Comparison of ENCODE assay signal across 23 cellular contexts in genomic region chr12:22160396-22161003, GRCh38.
DNase-seq lines count a peak whose midpoint lies in the region; ATAC-seq lines count a peak whose summit lies in the region.
"Had no signal": no experiment of that assay in that cellular context is flagged by ENCODE, and none has a peak within 500 bp of the region (broad histone marks: within the 10 kb centered on the region; RNA-seq: fewer than 3 reads in every experiment).

No MANE protein-coding gene starts in this region.

- no peaks in the 10 kb centered on the region for H3K9me2 ChIP-seq in Karpas-422 (replicated peaks; ENCODE audit: insufficient read depth, low read length)

- peaks cover 34% of the 10 kb centered on the region for H3K4me1 ChIP-seq in Karpas-422 (ENCODE audit: low read length)
- H3K4me1 ChIP-seq: gastrocnemius medialis, right atrium auricular region, tibial nerve had no signal

- H2AFZ ChIP-seq in Karpas-422 (ENCODE audit: low read length), result peak overlapping the region; percentile 71; the same call in 1 of the 2 replicates
- H2AFZ ChIP-seq: GM23338 had no signal

- no peak overlapping the region for H3K4me3 Mint-ChIP-seq in activated CD4-positive, alpha-beta T cell treated with anti-CD3 and anti-CD28 coated beads, Interleukin-2, amount 10 ng/mL, durations not matched to agents 7 days and 5 days
- H3K4me3 Mint-ChIP-seq in activated CD4-positive, alpha-beta memory T cell treated with anti-CD3 and anti-CD28 coated beads, Interleukin-2, amount 10 ng/mL, durations not matched to agents 7 days and 5 days, result no peak overlapping the region
- H3K4me3 Mint-ChIP-seq in naive thymus-derived CD8-positive, alpha-beta T cell, result peak overlapping the region in 9 of 10 donors; percentile 27 to 67 (median 53)
- H3K4me3 Mint-ChIP-seq: GM23338; stimulated activated memory B cell treated with anti-CD40 and anti-IgM and Interleukin-4, amounts not matched to agents 10 μg/mL and 1 μg/mL and 100 μg/mL, for 72 hours had no signal

- 0 out of 2 replicates have a peak, but pooled peaks cover 3% of the 10 kb centered on the region for H3K9me3 ChIP-seq in Karpas-422 (ENCODE audit: low read length)
- H3K9me3 ChIP-seq: gastrocnemius medialis, right atrium auricular region, tibial nerve had no signal

- no peak overlapping the region for H3K27ac ChIP-seq in Karpas-422 (ENCODE audit: low read length)
- H3K27ac ChIP-seq: brain microvascular endothelial cell, C4-2B, gastrocnemius medialis, right atrium auricular region, RWPE1, tibial nerve had no signal

- no peaks in the 10 kb centered on the region for H3K79me2 ChIP-seq in Karpas-422 (ENCODE audit: low read length)

- no peaks in the 10 kb centered on the region for H3K27me3 Mint-ChIP-seq in activated CD4-positive, alpha-beta T cell treated with anti-CD3 and anti-CD28 coated beads, Interleukin-2, amount 10 ng/mL, durations not matched to agents 7 days and 5 days
- no peaks in the 10 kb centered on the region for H3K27me3 Mint-ChIP-seq in activated CD4-positive, alpha-beta memory T cell treated with anti-CD3 and anti-CD28 coated beads, Interleukin-2, amount 10 ng/mL, durations not matched to agents 7 days and 5 days
- H3K27me3 Mint-ChIP-seq in naive thymus-derived CD8-positive, alpha-beta T cell, result no peaks in the 10 kb centered on the region
- H3K27me3 Mint-ChIP-seq: stimulated activated memory B cell treated with anti-CD40 and anti-IgM and Interleukin-4, amounts not matched to agents 10 μg/mL and 1 μg/mL and 100 μg/mL, for 72 hours had no signal

- H3K36me3 Mint-ChIP-seq in activated CD4-positive, alpha-beta T cell treated with anti-CD3 and anti-CD28 coated beads, Interleukin-2, amount 10 ng/mL, durations not matched to agents 7 days and 5 days (ENCODE audit: low read depth), result peaks cover 6% of the 10 kb centered on the region
- H3K36me3 Mint-ChIP-seq in activated CD4-positive, alpha-beta memory T cell treated with anti-CD3 and anti-CD28 coated beads, Interleukin-2, amount 10 ng/mL, durations not matched to agents 7 days and 5 days (ENCODE audit: low read depth), result peaks cover 3% of the 10 kb centered on the region
- H3K36me3 Mint-ChIP-seq in naive thymus-derived CD8-positive, alpha-beta T cell, result no peaks in the 10 kb centered on the region
- H3K36me3 Mint-ChIP-seq: stimulated activated memory B cell treated with anti-CD40 and anti-IgM and Interleukin-4, amounts not matched to agents 10 μg/mL and 1 μg/mL and 100 μg/mL, for 72 hours had no signal

- H3K4me1 Mint-ChIP-seq in activated CD4-positive, alpha-beta T cell treated with anti-CD3 and anti-CD28 coated beads, Interleukin-2, amount 10 ng/mL, durations not matched to agents 7 days and 5 days, result peaks cover 40% of the 10 kb centered on the region
- H3K4me1 Mint-ChIP-seq in activated CD4-positive, alpha-beta memory T cell treated with anti-CD3 and anti-CD28 coated beads, Interleukin-2, amount 10 ng/mL, durations not matched to agents 7 days and 5 days, result peaks cover 27% of the 10 kb centered on the region
- H3K4me1 Mint-ChIP-seq in naive thymus-derived CD8-positive, alpha-beta T cell, result peaks cover 19 to 49% (median 47%) of the 10 kb centered on the region in 4 donors
- H3K4me1 Mint-ChIP-seq: GM23338 had no signal

- DNase-seq in activated CD4-positive, alpha-beta T cell treated with anti-CD3 and anti-CD28 coated beads, Interleukin-2, amount 10 ng/mL, durations not matched to agents 7 days and 5 days, result no peak
- no peak for DNase-seq in activated CD4-positive, alpha-beta T cell treated with anti-CD3 and anti-CD28 coated beads, Interleukin-2, amount 50 U/mL, for 48 hours
- no peak for DNase-seq in Karpas-422
- no peak for DNase-seq in activated CD4-positive, alpha-beta memory T cell treated with anti-CD3 and anti-CD28 coated beads, Interleukin-2, amount 10 ng/mL, durations not matched to agents 7 days and 5 days
- peak in 3 of 10 donors; percentile 9 to 34 (median 27) for DNase-seq in naive thymus-derived CD8-positive, alpha-beta T cell
- DNase-seq in NCI-H146 (lab: John Stamatoyannopoulos, UW), result no peak
- no peak for DNase-seq in cardiac septum (ENCODE audit: low spot score)
- DNase-seq: brain microvascular endothelial cell; DMS79 treated with DMSO at 0.1 percent for 48 hours; erythroblast; gastrocnemius medialis; midbrain; NCI-H2081; NCI-H446 treated with DMSO at 0.1 percent for 48 hours; stimulated activated CD4-positive, alpha-beta T cell treated with anti-CD3 and anti-CD28 coated beads, Interleukin-15, amount 100 ng/mL, for 24 hours had no signal

- H3K36me3 ChIP-seq in Karpas-422 (ENCODE audit: insufficient read depth, low read length), result no peaks in the 10 kb centered on the region
- H3K36me3 ChIP-seq: brain microvascular endothelial cell, gastrocnemius medialis, right atrium auricular region, tibial nerve had no signal

- H3K4me2 ChIP-seq in Karpas-422 (ENCODE audit: low read depth, low read length, poor library complexity, severe bottlenecking), result no peak overlapping the region
- H3K4me2 ChIP-seq: GM23338 had no signal

- POLR2A ChIA-PET in activated CD4-positive, alpha-beta T cell treated with anti-CD3 and anti-CD28 coated beads, Interleukin-2, amount 10 ng/mL, durations not matched to agents 7 days and 5 days (lab: Charles Lee), result no interaction called here
- POLR2A ChIA-PET in activated CD4-positive, alpha-beta memory T cell treated with anti-CD3 and anti-CD28 coated beads, Interleukin-2, amount 10 ng/mL, durations not matched to agents 7 days and 5 days (lab: Charles Lee), result no interaction called here
- POLR2A ChIA-PET in naive thymus-derived CD8-positive, alpha-beta T cell (lab: Charles Lee), result no interaction called here

- no peaks in the 10 kb centered on the region for H4K20me1 ChIP-seq in Karpas-422 (ENCODE audit: insufficient read depth, low read depth, low read length)

- intact Hi-C loops in cardiac septum (cut with DNase I), result no loop called here

- no peak overlapping the region for H3K4me3 ChIP-seq in Karpas-422 (ENCODE audit: low read length)
- H3K4me3 ChIP-seq: gastrocnemius medialis, GM23338, right atrium auricular region, tibial nerve had no signal

- H3K9me3 Mint-ChIP-seq in activated CD4-positive, alpha-beta T cell treated with anti-CD3 and anti-CD28 coated beads, Interleukin-2, amount 10 ng/mL, durations not matched to agents 7 days and 5 days, result peaks cover 16% of the 10 kb centered on the region
- H3K9me3 Mint-ChIP-seq in activated CD4-positive, alpha-beta memory T cell treated with anti-CD3 and anti-CD28 coated beads, Interleukin-2, amount 10 ng/mL, durations not matched to agents 7 days and 5 days, result peaks cover 4% of the 10 kb centered on the region
- no peaks in the 10 kb centered on the region for H3K9me3 Mint-ChIP-seq in naive thymus-derived CD8-positive, alpha-beta T cell
- H3K9me3 Mint-ChIP-seq: GM23338; stimulated activated memory B cell treated with anti-CD40 and anti-IgM and Interleukin-4, amounts not matched to agents 10 μg/mL and 1 μg/mL and 100 μg/mL, for 72 hours had no signal

- peak; percentile 66 to 68 for ATAC-seq in naive thymus-derived CD8-positive, alpha-beta T cell
- ATAC-seq in GM18868 (IDR thresholded peaks at IDR 0.05; ENCODE audit: unreplicated experiment), result no peak
- ATAC-seq: gastrocnemius medialis; GM23338; HepG2; stimulated activated memory B cell treated with anti-CD40 and anti-IgM and Interleukin-4, amounts not matched to agents 10 μg/mL and 1 μg/mL and 100 μg/mL, for 72 hours had no signal

- peak overlapping the region; percentile 67 for H3K27ac Mint-ChIP-seq in activated CD4-positive, alpha-beta T cell treated with anti-CD3 and anti-CD28 coated beads, Interleukin-2, amount 10 ng/mL, durations not matched to agents 7 days and 5 days
- H3K27ac Mint-ChIP-seq in activated CD4-positive, alpha-beta memory T cell treated with anti-CD3 and anti-CD28 coated beads, Interleukin-2, amount 10 ng/mL, durations not matched to agents 7 days and 5 days, result peak overlapping the region; percentile 28
- H3K27ac Mint-ChIP-seq in naive thymus-derived CD8-positive, alpha-beta T cell, result peak overlapping the region; percentile 0 to 79 (median 46)
- H3K27ac Mint-ChIP-seq: GM23338; stimulated activated memory B cell treated with anti-CD40 and anti-IgM and Interleukin-4, amounts not matched to agents 10 μg/mL and 1 μg/mL and 100 μg/mL, for 72 hours had no signal

- no peak overlapping the region for H3K9ac ChIP-seq in Karpas-422 (ENCODE audit: low read length)

- CTCF ChIA-PET in activated CD4-positive, alpha-beta T cell treated with anti-CD3 and anti-CD28 coated beads, Interleukin-2, amount 10 ng/mL, durations not matched to agents 7 days and 5 days (lab: Charles Lee), result no interaction called here
- CTCF ChIA-PET in activated CD4-positive, alpha-beta memory T cell treated with anti-CD3 and anti-CD28 coated beads, Interleukin-2, amount 10 ng/mL, durations not matched to agents 7 days and 5 days (lab: Charles Lee), result no interaction called here

- no peaks in the 10 kb centered on the region for H3K27me3 ChIP-seq in Karpas-422 (ENCODE audit: low read length)
- H3K27me3 ChIP-seq: brain microvascular endothelial cell, gastrocnemius medialis, right atrium auricular region, tibial nerve had no signal

Comparison
In these comparisons a context has a peak if more than half of its experiments do, and no peak if none do; other contexts are left out.
1. H3K4me3 Mint-ChIP-seq: peak in naive thymus-derived CD8-positive, alpha-beta T cell (9 of 10); none in activated CD4-positive, alpha-beta T cell treated with anti-CD3 and anti-CD28 coated beads, Interleukin-2, amount 10 ng/mL, durations not matched to agents 7 days and 5 days (single experiment) and activated CD4-positive, alpha-beta memory T cell treated with anti-CD3 and anti-CD28 coated beads, Interleukin-2, amount 10 ng/mL, durations not matched to agents 7 days and 5 days (single experiment).
2. Peak in every context shown above with its lines, with median percentiles within 50 percentile points of each other: H3K27ac Mint-ChIP-seq.